In genomic region chr19:18469245-18470107, GRCh38 we compare ENCODE assay signal across 8 cellular contexts. TPM values are rescaled to one million over a fixed set of nuclear protein-coding genes. Genes with fewer than 3 reads are reported as not detected.
A peak's percentile ranks its signal among the peaks of the same experiment; 100 is the strongest.
DNase-seq lines count a peak whose midpoint lies in the region; ATAC-seq and TF ChIP-seq lines count a peak whose summit lies in the region.

No MANE protein-coding gene starts in this region.

- no peak overlapping the region for H3K4me3 ChIP-seq in endodermal cell (ENCODE audit: low read length)

- TF ChIP-seq CTCF in GM12872 (IDR thresholded peaks at IDR 0.05; ENCODE audit: insufficient read depth, low read depth, low read length) = peak; percentile 87
- TF ChIP-seq CTCF in endodermal cell (conservative IDR thresholded peaks at IDR 0.05) = peak; percentile 94

- CTCF ChIA-PET in activated CD4-positive, alpha-beta memory T cell treated with anti-CD3 and anti-CD28 coated beads, Interleukin-2, amount 10 ng/mL, durations not matched to agents 7 days and 5 days (lab: Charles Lee) = interaction anchor here (0.6 to 4.8 kb wide), 17 partner anchors 12 to 378 kb away, joined by 3 to 39 read pairs (median 4); partner anchors contain the start of genes ELL, KXD1, REX1BD and UBA52

- H3K9me3 ChIP-seq in endodermal cell (ENCODE audit: control insufficient read depth, low read length) = no peaks in the 10 kb centered on the region

- DNase-seq in NCI-H1694 treated with DMSO at 0.1 percent for 48 hours (lab: John Stamatoyannopoulos, UW) (peak; percentile 28), endodermal cell (peak; percentile 93), mucosa of gallbladder (ENCODE audit: low spot score) (peak; percentile 56)
- DNase-seq in activated CD4-positive, alpha-beta memory T cell treated with anti-CD3 and anti-CD28 coated beads, Interleukin-2, amount 10 ng/mL, durations not matched to agents 7 days and 5 days = peak; percentile 68
- DNase-seq in stimulated activated naive CD4-positive, alpha-beta T cell treated with Interleukin-2 at 50 U/mL for 16 hours (lab: John Stamatoyannopoulos, UW) = peak; percentile 58

- no peaks in the 10 kb centered on the region for H3K4me1 ChIP-seq in endodermal cell (ENCODE audit: control insufficient read depth, insufficient read depth, low read length)

- POLR2A ChIA-PET in activated CD4-positive, alpha-beta memory T cell treated with anti-CD3 and anti-CD28 coated beads, Interleukin-2, amount 10 ng/mL, durations not matched to agents 7 days and 5 days (lab: Charles Lee) = interaction anchor here (1.0 to 2.1 kb wide), 5 partner anchors 24 to 119 kb away, joined by 3 to 7 read pairs (median 4); partner anchors contain the start of genes ELL and REX1BD

- ATAC-seq in GM19452 (IDR thresholded peaks at IDR 0.05; ENCODE audit: unreplicated experiment) (no peak), HG03457 (IDR thresholded peaks at IDR 0.05; ENCODE audit: unreplicated experiment) (no peak)

- peaks cover 28% of the 10 kb centered on the region for H3K4me1 Mint-ChIP-seq in activated CD4-positive, alpha-beta memory T cell treated with anti-CD3 and anti-CD28 coated beads, Interleukin-2, amount 10 ng/mL, durations not matched to agents 7 days and 5 days
- H3K4me1 Mint-ChIP-seq in endodermal cell = peaks cover 9% of the 10 kb centered on the region

- H3K27ac ChIP-seq in endodermal cell (ENCODE audit: low read depth, low read length) = no peak overlapping the region

- peaks cover 3% of the 10 kb centered on the region for H3K36me3 ChIP-seq in endodermal cell (ENCODE audit: control insufficient read depth, insufficient read depth, low read length)

- H3K27me3 ChIP-seq in endodermal cell (ENCODE audit: control insufficient read depth, insufficient read depth, low read length, poor library complexity, severe bottlenecking) = no peaks in the 10 kb centered on the region

- no peaks in the 10 kb centered on the region for H3K27me3 Mint-ChIP-seq in activated CD4-positive, alpha-beta memory T cell treated with anti-CD3 and anti-CD28 coated beads, Interleukin-2, amount 10 ng/mL, durations not matched to agents 7 days and 5 days
- H3K27me3 Mint-ChIP-seq in endodermal cell (ENCODE audit: insufficient read depth) = no peaks in the 10 kb centered on the region

- WGBS in endodermal cell (ENCODE audit: insufficient coverage in 1 of 2, insufficient read length in 1 of 2), 2 experiments = 72 to 79% methylated on average over 14 to 30 of the region's 30 CpGs

- no peaks in the 10 kb centered on the region for H3K9me3 Mint-ChIP-seq in activated CD4-positive, alpha-beta memory T cell treated with anti-CD3 and anti-CD28 coated beads, Interleukin-2, amount 10 ng/mL, durations not matched to agents 7 days and 5 days
- no peaks in the 10 kb centered on the region for H3K9me3 Mint-ChIP-seq in endodermal cell

- H3K9ac ChIP-seq in endodermal cell (ENCODE audit: extremely low read depth, low read length, poor library complexity, severe bottlenecking) = peak overlapping the region; percentile 34

- no peak overlapping the region for H3K27ac Mint-ChIP-seq in activated CD4-positive, alpha-beta memory T cell treated with anti-CD3 and anti-CD28 coated beads, Interleukin-2, amount 10 ng/mL, durations not matched to agents 7 days and 5 days
- peak overlapping the region; percentile 92 for H3K27ac Mint-ChIP-seq in endodermal cell

- peaks cover 9% of the 10 kb centered on the region for H3K36me3 Mint-ChIP-seq in activated CD4-positive, alpha-beta memory T cell treated with anti-CD3 and anti-CD28 coated beads, Interleukin-2, amount 10 ng/mL, durations not matched to agents 7 days and 5 days (ENCODE audit: low read depth)
- H3K36me3 Mint-ChIP-seq in endodermal cell (ENCODE audit: low read depth) = peaks cover 7% of the 10 kb centered on the region

- H3K4me3 Mint-ChIP-seq in activated CD4-positive, alpha-beta memory T cell treated with anti-CD3 and anti-CD28 coated beads, Interleukin-2, amount 10 ng/mL, durations not matched to agents 7 days and 5 days = no peak overlapping the region
- H3K4me3 Mint-ChIP-seq in endodermal cell = no peak overlapping the region

RNA-seq across cellular contexts. Expression of gene ISYNA1, which starts 31.5 kb away (rescaled TPM):
- 10 to 100 TPM; 16.7 to 18.0 TPM for total RNA-seq in activated CD4-positive, alpha-beta memory T cell treated with anti-CD3 and anti-CD28 coated beads, Interleukin-2, amount 10 ng/mL, durations not matched to agents 7 days and 5 days
- total RNA-seq in endodermal cell (100 to 1,000 TPM; 156 to 212 TPM), mucosa of gallbladder (37.1 TPM)
- polyA plus RNA-seq in endodermal cell (2013, experiment 1 of 2) = 502 TPM
- polyA plus RNA-seq in endodermal cell (2013, experiment 2 of 2) = 458 TPM

RNA-seq across cellular contexts. Expression of gene SSBP4, which starts 50.3 kb away (rescaled TPM):
- 100 to 1,000 TPM; 140 to 153 TPM for total RNA-seq in activated CD4-positive, alpha-beta memory T cell treated with anti-CD3 and anti-CD28 coated beads, Interleukin-2, amount 10 ng/mL, durations not matched to agents 7 days and 5 days
- total RNA-seq in endodermal cell (10 to 100 TPM; 35.9 to 43.5 TPM), mucosa of gallbladder (68.1 TPM)
- 154 TPM for polyA plus RNA-seq in endodermal cell (2013, experiment 1 of 2)
- polyA plus RNA-seq in endodermal cell (2013, experiment 2 of 2) = 157 TPM

RNA-seq across cellular contexts. Expression of gene ELL, which starts 52.4 kb away (rescaled TPM):
- 10 to 100 TPM; 26.2 to 26.3 TPM for total RNA-seq in activated CD4-positive, alpha-beta memory T cell treated with anti-CD3 and anti-CD28 coated beads, Interleukin-2, amount 10 ng/mL, durations not matched to agents 7 days and 5 days
- total RNA-seq in endodermal cell (10 to 100 TPM; 10.9 to 15.4 TPM), mucosa of gallbladder (20.1 TPM)
- 7.1 TPM for polyA plus RNA-seq in endodermal cell (2013, experiment 1 of 2)
- polyA plus RNA-seq in endodermal cell (2013, experiment 2 of 2) = 6.6 TPM

Comparison
In these comparisons a context has a peak if more than half of its experiments do, and no peak if none do; other contexts are left out.
1. DNase-seq: peak in every context shown above with its lines; median percentile 93 in endodermal cell; 68 in activated CD4-positive, alpha-beta memory T cell treated with anti-CD3 and anti-CD28 coated beads, Interleukin-2, amount 10 ng/mL, durations not matched to agents 7 days and 5 days; 58 in stimulated activated naive CD4-positive, alpha-beta T cell treated with Interleukin-2 at 50 U/mL for 16 hours; 56 in mucosa of gallbladder; 28 in NCI-H1694 treated with DMSO at 0.1 percent for 48 hours.